9 cellular contexts compared by ENCODE assay signal in the genomic region with DNA sequence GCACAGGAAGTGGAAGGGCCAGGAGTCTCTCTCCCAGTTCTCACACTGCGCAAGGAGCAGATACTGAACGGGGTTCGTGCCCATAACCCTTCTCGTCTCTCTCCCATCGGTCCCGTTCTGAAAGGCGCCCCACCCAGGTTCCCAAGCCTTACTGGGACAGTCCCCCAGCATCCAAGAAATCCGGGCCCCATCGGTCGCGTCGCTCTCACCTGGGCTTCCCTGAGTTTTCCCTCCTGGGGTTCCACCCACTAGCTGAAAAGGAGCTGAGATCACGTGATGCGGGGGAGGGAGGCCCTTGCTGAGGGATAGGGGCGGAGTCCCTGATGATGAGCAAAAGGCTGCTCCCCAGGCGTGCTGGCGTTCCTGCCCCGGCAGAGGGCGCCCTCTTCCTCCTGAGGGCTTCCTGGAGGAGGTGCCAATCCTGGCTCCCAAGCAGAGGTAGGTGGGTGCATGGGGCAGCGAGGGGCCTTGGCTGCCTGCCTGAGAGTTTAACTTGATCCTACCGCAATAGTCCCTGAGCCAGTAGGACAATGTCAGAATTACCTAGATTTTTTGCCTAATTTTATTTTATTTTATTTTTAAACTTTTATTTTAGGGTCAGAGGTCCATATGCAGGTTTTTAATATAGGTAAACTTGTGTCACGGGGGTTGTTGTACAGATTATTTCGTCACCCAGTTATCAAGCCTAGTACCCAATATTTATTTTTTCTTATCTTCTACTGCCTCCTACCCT. TPM values are rescaled to one million over a fixed set of nuclear protein-coding genes. Genes with fewer than 3 reads are reported as not detected.
DNase-seq lines count a peak whose midpoint lies in the region; ATAC-seq and TF ChIP-seq lines count a peak whose summit lies in the region.
"Had no signal": no experiment of that assay in that cellular context is flagged by ENCODE, and none has a peak within 500 bp of the region (broad histone marks: within the 10 kb centered on the region; RNA-seq: fewer than 3 reads in every experiment).

A gene (minus strand): TSS at position 271 of the 733 bp plus-strand sequence. CDS start 689 bp downstream, outside the sequence.

- DNase-seq in CD4-positive, alpha-beta memory T cell = peak; percentile 78 to 84 (median 79)
- DNase-seq in HT1080 (ENCODE audit: low read depth) = peak; percentile 83
- DNase-seq in SHP77 treated with DMSO at 0.1 percent for 48 hours (lab: John Stamatoyannopoulos, UW) = peak; percentile 90
- DNase-seq in activated effector memory CD4-positive, alpha-beta T cell treated with Interleukin-2 at 50 U/mL for 16 hours = peak; percentile 74
- DNase-seq in upper lobe of left lung = peak; percentile 92 to 94

- H3K9ac ChIP-seq in parathyroid adenoma = no peak within 1 kb of the TSS

- H2AFZ ChIP-seq in parathyroid adenoma = no peak within 1 kb of the TSS

- TF ChIP-seq POLR2A in gastroesophageal sphincter (IDR thresholded peaks at IDR 0.05) (no peak), upper lobe of left lung (IDR thresholded peaks at IDR 0.05) (no peak)

- H3K4me3 Mint-ChIP-seq in CD4-positive, alpha-beta memory T cell = peak within 1 kb of the TSS in 2 of 8 donors; percentile 1 to 64

- H3K79me2 ChIP-seq in parathyroid adenoma = no peaks in the 10 kb centered on the region

- H3K9me3 Mint-ChIP-seq in CD4-positive, alpha-beta memory T cell = no peaks in the 10 kb centered on the region

- no peak within 1 kb of the TSS for H3K4me3 ChIP-seq in CD4-positive, alpha-beta memory T cell (ENCODE audit: low read length in 2 of 2)
- H3K4me3 ChIP-seq in gastroesophageal sphincter (peak within 1 kb of the TSS in 1 of 2 donors; percentile 12), parathyroid adenoma (ENCODE audit: low read depth, low read length) (no peak within 1 kb of the TSS), upper lobe of left lung (no peak within 1 kb of the TSS)
- H3K4me3 ChIP-seq: SK-N-MC had no signal

- H3K9me3 ChIP-seq in CD4-positive, alpha-beta memory T cell (ENCODE audit: control insufficient read depth in 1 of 2, low read length in 2 of 2) = no peaks in the 10 kb centered on the region
- H3K9me3 ChIP-seq in gastroesophageal sphincter = no peaks in the 10 kb centered on the region
- H3K9me3 ChIP-seq in parathyroid adenoma (ENCODE audit: control insufficient read depth, low read length) = no peaks in the 10 kb centered on the region
- H3K9me3 ChIP-seq in upper lobe of left lung = no peaks in the 10 kb centered on the region

- ATAC-seq in gastroesophageal sphincter (peak; percentile 70), upper lobe of left lung (ENCODE audit: low FRiP score in 2 of 2) (peak; percentile 91), GM18861 (IDR thresholded peaks at IDR 0.05; ENCODE audit: unreplicated experiment) (no peak)

- H3K4me1 ChIP-seq in CD4-positive, alpha-beta memory T cell (ENCODE audit: insufficient read depth, low read length) = peaks cover 8% of the 10 kb centered on the region
- H3K4me1 ChIP-seq in gastroesophageal sphincter (no peaks in the 10 kb centered on the region), parathyroid adenoma (no peaks in the 10 kb centered on the region), upper lobe of left lung (peaks cover 0 to 5% (median 0%) of the 10 kb centered on the region in 4 donors)

- H3K36me3 Mint-ChIP-seq in CD4-positive, alpha-beta memory T cell = no peaks in the 10 kb centered on the region

- H3K27me3 Mint-ChIP-seq in CD4-positive, alpha-beta memory T cell = peaks cover 0 to 1% of the 10 kb centered on the region in 2 donors

- intact Hi-C loops in CD4-positive, alpha-beta memory T cell (cut with micrococcal nuclease) = loop anchor here (1.0 to 5.0 kb wide), 4 partner anchors 11 to 246 kb away; no protein-coding TSS in a partner anchor

- H3K4me2 ChIP-seq in parathyroid adenoma (ENCODE audit: low read length) = no peak within 1 kb of the TSS

- CTCF ChIA-PET in CD4-positive, alpha-beta memory T cell (lab: Charles Lee; ENCODE audit: partially characterized antibody) = interaction anchor here (0.5 to 6.8 kb wide), 25 partner anchors 8 to 247 kb away, joined by 3 to 105 read pairs (median 4); a partner anchor contains a TSS

- WGBS in gastroesophageal sphincter (ENCODE audit: low coverage in 1 of 2), 2 donors = 46 to 60% methylated on average over 8 to 10 of the region's 23 CpGs
- 49 to 52% methylated on average over 18 to 23 of the region's 23 CpGs for WGBS in upper lobe of left lung, 2 donors

- H3K27me3 ChIP-seq in CD4-positive, alpha-beta memory T cell (ENCODE audit: insufficient read depth, low read length) = no peaks in the 10 kb centered on the region
- H3K27me3 ChIP-seq in gastroesophageal sphincter (no peaks in the 10 kb centered on the region), parathyroid adenoma (ENCODE audit: control insufficient read depth, insufficient read depth, low read length) (no peaks in the 10 kb centered on the region), upper lobe of left lung (no peaks in the 10 kb centered on the region)

- TF ChIP-seq EP300 in gastroesophageal sphincter (IDR thresholded peaks at IDR 0.05) (no peak), upper lobe of left lung (IDR thresholded peaks at IDR 0.05) (no peak)

- no peaks in the 10 kb centered on the region for H3K36me3 ChIP-seq in CD4-positive, alpha-beta memory T cell (ENCODE audit: insufficient read depth, low read length)
- H3K36me3 ChIP-seq in gastroesophageal sphincter = no peaks in the 10 kb centered on the region
- H3K36me3 ChIP-seq in parathyroid adenoma (ENCODE audit: control insufficient read depth, insufficient read depth, low read length) = no peaks in the 10 kb centered on the region
- no peaks in the 10 kb centered on the region for H3K36me3 ChIP-seq in upper lobe of left lung

- H3K27ac Mint-ChIP-seq in CD4-positive, alpha-beta memory T cell = peak within 1 kb of the TSS; percentile 32 to 88 (median 42)

- TF ChIP-seq CTCF in gastroesophageal sphincter (IDR thresholded peaks at IDR 0.05) = peak; percentile 16 to 73 (median 52)
- peak; percentile 42 for TF ChIP-seq CTCF in parathyroid adenoma (IDR thresholded peaks at IDR 0.05)
- peak; percentile 70 to 91 (median 82) for TF ChIP-seq CTCF in upper lobe of left lung (IDR thresholded peaks at IDR 0.05)

- H3K4me1 Mint-ChIP-seq in CD4-positive, alpha-beta memory T cell = peaks cover 8 to 21% (median 14%) of the 10 kb centered on the region in 4 donors

- POLR2A ChIA-PET in CD4-positive, alpha-beta memory T cell (lab: Charles Lee; ENCODE audit: partially characterized antibody) = interaction anchor here (0.5 to 2.8 kb wide), 12 partner anchors 8 to 149 kb away, joined by 3 to 15 read pairs (median 3); a partner anchor contains a TSS

- H3K27ac ChIP-seq in CD4-positive, alpha-beta memory T cell (ENCODE audit: low read depth, low read length) = no peak within 1 kb of the TSS
- H3K27ac ChIP-seq in gastroesophageal sphincter (no peak within 1 kb of the TSS), parathyroid adenoma (no peak within 1 kb of the TSS), upper lobe of left lung (no peak within 1 kb of the TSS)
- H3K27ac ChIP-seq: SK-N-MC had no signal

RNA-seq across cellular contexts. Expression of the gene that starts here (rescaled TPM):
- under 1 TPM; 0.61 to 0.94 TPM for total RNA-seq in CD4-positive, alpha-beta memory T cell
- polyA plus RNA-seq in CD4-positive, alpha-beta memory T cell = not detected
- total RNA-seq in HT1080 (2014; rRNA removed; shearing (Covaris generic)) = 16.4 and 25.2 TPM in 2 replicates
- 35.9 and 37.7 TPM in 2 replicates for polyA plus RNA-seq in HT1080 (2015; cell fraction: cytosol; rRNA removed)
- polyA plus RNA-seq in HT1080 (2015; cell fraction: nucleus; rRNA removed) = 149 and 184 TPM in 2 replicates
- 1 to 10 TPM in 2 of 4 donors, under 1 TPM in 1, not detected in 1; 0.27 to 1.6 (median 1.3) TPM for total RNA-seq in gastroesophageal sphincter
- 10 to 100 TPM in 3 of 6 donors, 1 to 10 TPM in 3; 7.3 to 63.3 (median 10.4) TPM for total RNA-seq in upper lobe of left lung

Comparison
In these comparisons a context has a peak if more than half of its experiments do, and no peak if none do; other contexts are left out.
1. Peak in DNase-seq in CD4-positive, alpha-beta memory T cell; RNA of the gene not detected or under 1 TPM.